1 cellular context compared by ENCODE assay signal in the genomic region with DNA sequence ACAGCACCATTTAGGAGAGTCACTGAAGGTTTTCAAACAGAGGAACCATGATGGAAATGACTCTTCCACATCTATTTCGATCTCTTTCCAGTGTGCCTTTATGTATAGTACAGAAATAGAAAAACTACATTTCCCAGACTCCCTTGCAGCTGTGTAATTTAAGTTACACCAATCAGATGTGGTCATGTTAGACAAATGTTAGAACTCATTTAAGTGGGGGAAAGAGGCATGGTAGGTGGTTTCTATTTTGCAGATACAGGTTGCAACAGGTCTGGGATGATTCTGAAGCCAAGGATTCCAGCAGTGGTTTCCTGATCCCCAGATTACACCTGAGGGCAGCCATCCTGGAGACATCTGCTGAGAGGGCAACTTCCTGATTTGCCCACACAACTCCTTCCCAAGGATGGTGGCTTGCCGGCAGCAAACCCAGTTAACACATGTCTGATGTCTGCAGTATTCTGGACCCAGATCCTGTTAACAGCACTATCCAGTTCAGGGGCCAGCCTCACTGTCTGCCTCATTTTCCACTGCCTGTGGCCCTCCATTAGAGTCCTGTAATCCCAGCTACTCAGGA.
TF ChIP-seq lines count a peak whose summit lies in the region.

No MANE protein-coding gene starts in this region.

TF ChIP-seq in GM12878, 131 proteins besides CTCF, POLR2A, EP300 and RAD21:
- TF ChIP-seq HCFC1 (IDR thresholded peaks at IDR 0.05; ENCODE audit: low read length) (0 out of 2 replicates have a peak, but pooled peaks have one; percentile 39), SIX5 (IDR thresholded peaks at IDR 0.05; ENCODE audit: low read depth, low read length, severe bottlenecking) (peak; percentile 67)
- TF ChIP-seq, protein P1, sequence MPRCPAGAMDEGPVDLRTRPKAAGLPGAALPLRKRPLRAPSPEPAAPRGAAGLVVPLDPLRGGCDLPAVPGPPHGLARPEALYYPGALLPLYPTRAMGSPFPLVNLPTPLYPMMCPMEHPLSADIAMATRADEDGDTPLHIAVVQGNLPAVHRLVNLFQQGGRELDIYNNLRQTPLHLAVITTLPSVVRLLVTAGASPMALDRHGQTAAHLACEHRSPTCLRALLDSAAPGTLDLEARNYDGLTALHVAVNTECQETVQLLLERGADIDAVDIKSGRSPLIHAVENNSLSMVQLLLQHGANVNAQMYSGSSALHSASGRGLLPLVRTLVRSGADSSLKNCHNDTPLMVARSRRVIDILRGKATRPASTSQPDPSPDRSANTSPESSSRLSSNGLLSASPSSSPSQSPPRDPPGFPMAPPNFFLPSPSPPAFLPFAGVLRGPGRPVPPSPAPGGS (IDR thresholded peaks at IDR 0.05; ENCODE audit: borderline replicate concordance, insufficient read depth, low read depth, low read length, poor library complexity, severe bottlenecking): no peak
